ENCODE assay signal across 1 cellular context in genomic region chr1:42947965-42948732, GRCh38.
TF ChIP-seq lines count a peak whose summit lies in the region.

No MANE protein-coding gene starts in this region.

TF ChIP-seq in HepG2, 621 proteins besides CTCF, POLR2A, EP300 and RAD21 (continued from another document and continues in another):
- no peak for TF ChIP-seq PATZ1 (CRISPR knock-in tag; IDR thresholded peaks at IDR 0.05)
- no peak for TF ChIP-seq KLF13 (CRISPR knock-in tag; IDR thresholded peaks at IDR 0.05)
- no peak for TF ChIP-seq CAMTA2 (CRISPR knock-in tag; IDR thresholded peaks at IDR 0.05; ENCODE audit: borderline replicate concordance)
- TF ChIP-seq ELF4 (CRISPR knock-in tag; IDR thresholded peaks at IDR 0.05; ENCODE audit: borderline replicate concordance) = no peak
- TF ChIP-seq ZNF367 (CRISPR knock-in tag; IDR thresholded peaks at IDR 0.05; ENCODE audit: borderline replicate concordance) = no peak
- no peak for TF ChIP-seq KLF11 (CRISPR knock-in tag; IDR thresholded peaks at IDR 0.05)
- TF ChIP-seq ZNF382 (CRISPR knock-in tag; IDR thresholded peaks at IDR 0.05; ENCODE audit: borderline replicate concordance) = no peak
- TF ChIP-seq ZNF326 (CRISPR knock-in tag; IDR thresholded peaks at IDR 0.05; ENCODE audit: borderline replicate concordance) = no peak
- peak; percentile 58 for TF ChIP-seq RBM22 (optimal IDR thresholded peaks at IDR 0.05; ENCODE audit: low read length)
- TF ChIP-seq AGO2 (optimal IDR thresholded peaks at IDR 0.05; ENCODE audit: low read depth, low read length) = peak; percentile 46
- no peak for TF ChIP-seq BATF2 (CRISPR knock-in tag; IDR thresholded peaks at IDR 0.05)
- TF ChIP-seq ZBTB43 (CRISPR knock-in tag; conservative IDR thresholded peaks at IDR 0.05) = no peak
- TF ChIP-seq ZNF547 (CRISPR knock-in tag; IDR thresholded peaks at IDR 0.05) = no peak
- no peak for TF ChIP-seq ATF5 (CRISPR knock-in tag; IDR thresholded peaks at IDR 0.05; ENCODE audit: low read depth)
- TF ChIP-seq GATA4 (IDR thresholded peaks at IDR 0.05; ENCODE audit: borderline replicate concordance, low read depth) = no peak
- no peak for TF ChIP-seq ATM (IDR thresholded peaks at IDR 0.05; ENCODE audit: borderline replicate concordance)
- no peak for TF ChIP-seq ZSCAN31 (CRISPR knock-in tag; IDR thresholded peaks at IDR 0.05; ENCODE audit: low read depth)
- TF ChIP-seq FOXC1 (CRISPR knock-in tag; IDR thresholded peaks at IDR 0.05; ENCODE audit: borderline replicate concordance) = no peak
- TF ChIP-seq ZBTB21 (CRISPR knock-in tag; IDR thresholded peaks at IDR 0.05) = no peak
- no peak for TF ChIP-seq ZNF564 (CRISPR knock-in tag; IDR thresholded peaks at IDR 0.05)
- TF ChIP-seq SSRP1 (CRISPR knock-in tag; IDR thresholded peaks at IDR 0.05) = 0 out of 2 replicates have a peak, but pooled peaks have one; percentile 30
- no peak for TF ChIP-seq ZNF3 (CRISPR knock-in tag; IDR thresholded peaks at IDR 0.05)
- TF ChIP-seq HMG20B (CRISPR knock-in tag; conservative IDR thresholded peaks at IDR 0.05) = no peak
- TF ChIP-seq CSRNP2 (CRISPR knock-in tag; conservative IDR thresholded peaks at IDR 0.05; ENCODE audit: low read depth) = no peak
- TF ChIP-seq NR2F6 (IDR thresholded peaks at IDR 0.05) = peak; percentile 38; the same call in 1 of the 2 replicates
- TF ChIP-seq NR2F6 (CRISPR knock-in tag; IDR thresholded peaks at IDR 0.05) = no peak
- TF ChIP-seq ARNT (IDR thresholded peaks at IDR 0.05) = no peak
- no peak for TF ChIP-seq TP53 (CRISPR knock-in tag; conservative IDR thresholded peaks at IDR 0.05)
- TF ChIP-seq TRAFD1 (CRISPR knock-in tag; IDR thresholded peaks at IDR 0.05; ENCODE audit: borderline replicate concordance) = no peak
- TF ChIP-seq RCOR2 (CRISPR knock-in tag; IDR thresholded peaks at IDR 0.05) = no peak
- no peak for TF ChIP-seq ZNF432 (CRISPR knock-in tag; IDR thresholded peaks at IDR 0.05; ENCODE audit: borderline replicate concordance)
- TF ChIP-seq ZFP36 (IDR thresholded peaks at IDR 0.05; ENCODE audit: borderline replicate concordance, low read depth, low read length, partially characterized antibody) = no peak
- peak; percentile 37; the same call in 1 of the 2 replicates for TF ChIP-seq POLR2G (IDR thresholded peaks at IDR 0.05; ENCODE audit: low read depth, low read length)
- 0 out of 2 replicates have a peak, but pooled peaks have one; percentile 47 for TF ChIP-seq HNRNPL (IDR thresholded peaks at IDR 0.05; ENCODE audit: low read depth, low read length)
- TF ChIP-seq KLF12 (CRISPR knock-in tag; IDR thresholded peaks at IDR 0.05; ENCODE audit: borderline replicate concordance) = no peak
- no peak for TF ChIP-seq ZNF10 (CRISPR knock-in tag; IDR thresholded peaks at IDR 0.05; ENCODE audit: borderline replicate concordance, low read depth)
- TF ChIP-seq ZNF263 (CRISPR knock-in tag; IDR thresholded peaks at IDR 0.05) = no peak
- peak; percentile 55; the same call in 1 of the 2 replicates for TF ChIP-seq ZNF281 (CRISPR knock-in tag; IDR thresholded peaks at IDR 0.05; ENCODE audit: borderline replicate concordance)
- no peak for TF ChIP-seq HNF4G (IDR thresholded peaks at IDR 0.05; ENCODE audit: borderline replicate concordance, low read depth, low read length)
- no peak for TF ChIP-seq HNF4G (CRISPR knock-in tag; IDR thresholded peaks at IDR 0.05; ENCODE audit: borderline replicate concordance, low read depth)
- no peak for TF ChIP-seq ZNF562 (CRISPR knock-in tag; IDR thresholded peaks at IDR 0.05; ENCODE audit: borderline replicate concordance)
- TF ChIP-seq ZNF687 (CRISPR knock-in tag; IDR thresholded peaks at IDR 0.05) = peak; percentile 45
- no peak for TF ChIP-seq ZNF333 (CRISPR knock-in tag; IDR thresholded peaks at IDR 0.05; ENCODE audit: borderline replicate concordance)
- TF ChIP-seq GRHL1 (CRISPR knock-in tag; conservative IDR thresholded peaks at IDR 0.05) = no peak
- TF ChIP-seq ZBTB25 (CRISPR knock-in tag; IDR thresholded peaks at IDR 0.05) = no peak
- TF ChIP-seq ZNF570 (CRISPR knock-in tag; IDR thresholded peaks at IDR 0.05; ENCODE audit: borderline replicate concordance) = no peak
- TF ChIP-seq ZFY (CRISPR knock-in tag; IDR thresholded peaks at IDR 0.05) = no peak
- TF ChIP-seq ZNF138 (CRISPR knock-in tag; IDR thresholded peaks at IDR 0.05; ENCODE audit: low read depth) = no peak
